Comparison of ENCODE assay signal across 16 cellular contexts in the genomic region with DNA sequence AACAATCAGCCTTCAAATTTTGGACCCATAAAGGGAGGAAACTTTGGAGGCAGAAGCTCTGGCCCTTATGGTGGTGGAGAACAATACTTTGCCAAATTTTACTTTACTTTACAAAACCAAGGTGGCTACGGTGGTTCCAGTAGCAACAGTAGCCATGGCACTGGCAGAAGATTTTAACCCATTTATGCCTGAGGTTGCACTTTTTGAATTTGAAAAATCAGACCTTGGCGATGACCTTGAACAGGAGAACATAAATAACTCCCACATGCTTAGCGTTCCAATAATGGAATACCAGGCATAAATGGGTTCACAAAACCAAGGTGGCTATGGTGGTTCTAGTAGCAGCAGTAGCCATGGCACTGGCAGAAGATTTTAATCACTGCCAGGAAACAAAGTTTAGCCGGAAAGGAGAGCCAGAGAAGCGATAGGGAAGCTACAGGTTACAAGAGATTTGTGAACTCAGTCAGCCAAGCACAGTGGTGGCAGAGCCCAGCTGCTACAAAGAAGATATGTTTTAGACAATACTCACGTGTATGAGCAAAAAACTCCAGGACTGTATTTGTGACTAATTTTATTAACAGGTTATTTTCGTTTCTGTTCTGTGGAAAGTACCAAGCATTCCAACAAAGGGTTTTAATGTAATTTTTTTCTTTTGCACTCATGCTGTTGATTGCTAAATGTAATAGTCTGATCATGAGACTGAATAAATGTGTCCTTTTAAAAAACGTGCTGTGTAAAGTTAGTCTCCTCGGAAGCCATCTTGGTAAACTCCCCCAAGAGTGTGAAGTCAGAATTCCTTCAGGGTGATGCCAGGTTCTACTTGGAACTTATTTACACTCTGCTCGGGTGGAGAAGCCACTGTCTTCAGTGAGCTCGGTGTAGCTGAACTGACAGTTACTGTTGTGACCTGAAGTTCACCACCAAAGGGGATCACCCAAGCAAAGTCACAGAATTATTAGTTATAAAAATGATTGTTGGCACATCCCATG. TPM values are rescaled to one million over a fixed set of nuclear protein-coding genes. Genes with fewer than 3 reads are reported as not detected.
DNase-seq lines count a peak whose midpoint lies in the region; ATAC-seq and TF ChIP-seq lines count a peak whose summit lies in the region.
"Had no signal": no experiment of that assay in that cellular context is flagged by ENCODE, and none has a peak within 500 bp of the region (broad histone marks: within the 10 kb centered on the region; RNA-seq: fewer than 3 reads in every experiment).

No MANE protein-coding gene starts in this region.

- H3K4me1 Mint-ChIP-seq in activated CD4-positive, alpha-beta memory T cell treated with anti-CD3 and anti-CD28 coated beads for 36 hours (ENCODE audit: low read depth): peaks cover 57% of the 10 kb centered on the region
- H3K4me1 Mint-ChIP-seq in activated CD4-positive, alpha-beta memory T cell treated with anti-CD3 and anti-CD28 coated beads, Interleukin-2, amount 10 ng/mL, durations not matched to agents 7 days and 5 days: peaks cover 48% of the 10 kb centered on the region
- H3K4me1 Mint-ChIP-seq in nephron progenitor cell: peaks cover 11% of the 10 kb centered on the region

- peaks cover 25% of the 10 kb centered on the region for H3K36me3 Mint-ChIP-seq in activated CD4-positive, alpha-beta memory T cell treated with anti-CD3 and anti-CD28 coated beads for 36 hours
- H3K36me3 Mint-ChIP-seq in activated CD4-positive, alpha-beta memory T cell treated with anti-CD3 and anti-CD28 coated beads, Interleukin-2, amount 10 ng/mL, durations not matched to agents 7 days and 5 days (ENCODE audit: low read depth): peaks cover 36% of the 10 kb centered on the region
- peaks cover 35% of the 10 kb centered on the region for H3K36me3 Mint-ChIP-seq in nephron progenitor cell (ENCODE audit: low read depth)

- peak; percentile 42 for ATAC-seq in GM21619 (IDR thresholded peaks at IDR 0.05; ENCODE audit: unreplicated experiment)
- ATAC-seq in HG03342 (IDR thresholded peaks at IDR 0.05; ENCODE audit: unreplicated experiment): peak; percentile 48
- ATAC-seq: gastroesophageal sphincter had no signal

- H3K9me3 Mint-ChIP-seq in activated CD4-positive, alpha-beta memory T cell treated with anti-CD3 and anti-CD28 coated beads for 36 hours: no peaks in the 10 kb centered on the region
- no peaks in the 10 kb centered on the region for H3K9me3 Mint-ChIP-seq in activated CD4-positive, alpha-beta memory T cell treated with anti-CD3 and anti-CD28 coated beads, Interleukin-2, amount 10 ng/mL, durations not matched to agents 7 days and 5 days
- H3K9me3 Mint-ChIP-seq in nephron progenitor cell: no peaks in the 10 kb centered on the region
- H3K9me3 Mint-ChIP-seq: type B pancreatic cell had no signal

- intact Hi-C loops in activated CD4-positive, alpha-beta memory T cell treated with anti-CD3 and anti-CD28 coated beads for 36 hours (cut with micrococcal nuclease): no loop called here

- CTCF ChIA-PET in activated CD4-positive, alpha-beta memory T cell treated with anti-CD3 and anti-CD28 coated beads for 36 hours (lab: Charles Lee): interaction anchor here (2.2 to 2.4 kb wide), 2 partner anchors 22 to 45 kb away, joined by 7 to 9 read pairs; no protein-coding TSS in a partner anchor
- CTCF ChIA-PET in activated CD4-positive, alpha-beta memory T cell treated with anti-CD3 and anti-CD28 coated beads, Interleukin-2, amount 10 ng/mL, durations not matched to agents 7 days and 5 days (lab: Charles Lee): interaction anchor here (0.8 to 1.1 kb wide), 2 partner anchors 22 to 23 kb away, joined by 3 read pairs; no protein-coding TSS in a partner anchor

- no peak overlapping the region for H3K4me3 Mint-ChIP-seq in activated CD4-positive, alpha-beta memory T cell treated with anti-CD3 and anti-CD28 coated beads for 36 hours
- no peak overlapping the region for H3K4me3 Mint-ChIP-seq in activated CD4-positive, alpha-beta memory T cell treated with anti-CD3 and anti-CD28 coated beads, Interleukin-2, amount 10 ng/mL, durations not matched to agents 7 days and 5 days
- H3K4me3 Mint-ChIP-seq in nephron progenitor cell: no peak overlapping the region
- H3K4me3 Mint-ChIP-seq: type B pancreatic cell had no signal

- H3K27ac Mint-ChIP-seq in activated CD4-positive, alpha-beta memory T cell treated with anti-CD3 and anti-CD28 coated beads for 36 hours: peak overlapping the region; percentile 18
- H3K27ac Mint-ChIP-seq in activated CD4-positive, alpha-beta memory T cell treated with anti-CD3 and anti-CD28 coated beads, Interleukin-2, amount 10 ng/mL, durations not matched to agents 7 days and 5 days: no peak overlapping the region
- peak overlapping the region; percentile 39 for H3K27ac Mint-ChIP-seq in nephron progenitor cell
- H3K27ac Mint-ChIP-seq: type B pancreatic cell had no signal

- H3K27me3 Mint-ChIP-seq in activated CD4-positive, alpha-beta memory T cell treated with anti-CD3 and anti-CD28 coated beads for 36 hours: no peaks in the 10 kb centered on the region
- H3K27me3 Mint-ChIP-seq in activated CD4-positive, alpha-beta memory T cell treated with anti-CD3 and anti-CD28 coated beads, Interleukin-2, amount 10 ng/mL, durations not matched to agents 7 days and 5 days: no peaks in the 10 kb centered on the region
- no peaks in the 10 kb centered on the region for H3K27me3 Mint-ChIP-seq in nephron progenitor cell (ENCODE audit: low read depth, poor library complexity)
- H3K27me3 Mint-ChIP-seq: type B pancreatic cell had no signal

- POLR2A ChIA-PET in activated CD4-positive, alpha-beta memory T cell treated with anti-CD3 and anti-CD28 coated beads for 36 hours (lab: Charles Lee): no interaction called here
- POLR2A ChIA-PET in activated CD4-positive, alpha-beta memory T cell treated with anti-CD3 and anti-CD28 coated beads, Interleukin-2, amount 10 ng/mL, durations not matched to agents 7 days and 5 days (lab: Charles Lee): interaction anchor here (1.6 kb wide), 1 partner anchor 46 kb away, joined by 6 read pairs; no protein-coding TSS in a partner anchor

- no peak for TF ChIP-seq CTCF in nephron progenitor cell (IDR thresholded peaks at IDR 0.05)

- no peak for DNase-seq in activated CD4-positive, alpha-beta memory T cell treated with anti-CD3 and anti-CD28 coated beads for 36 hours
- DNase-seq in activated CD4-positive, alpha-beta memory T cell treated with anti-CD3 and anti-CD28 coated beads, Interleukin-2, amount 10 ng/mL, durations not matched to agents 7 days and 5 days: no peak
- DNase-seq in nephron progenitor cell: no peak
- DNase-seq in NCI-H2227 treated with DMSO at 0.1 percent for 48 hours (lab: John Stamatoyannopoulos, UW): no peak
- DNase-seq in NCI-H2196 treated with DMSO at 0.1 percent for 48 hours (lab: John Stamatoyannopoulos, UW; ENCODE audit: unreplicated experiment): no peak
- DNase-seq in superior temporal gyrus (ENCODE audit: extremely low spot score): no peak
- DNase-seq: DMS79; effector CD8-positive, alpha-beta T cell; kidney; NCI-H1417 treated with DMSO at 0.1 percent for 48 hours; NCI-H526 had no signal

RNA-seq across cellular contexts. Expression of gene SFT2D1, which starts 6.7 kb away (rescaled TPM):
- total RNA-seq in activated CD4-positive, alpha-beta memory T cell treated with anti-CD3 and anti-CD28 coated beads for 36 hours: 10 to 100 TPM; 57.2 to 59.5 TPM
- total RNA-seq in activated CD4-positive, alpha-beta memory T cell treated with anti-CD3 and anti-CD28 coated beads, Interleukin-2, amount 10 ng/mL, durations not matched to agents 7 days and 5 days: 10 to 100 TPM; 70.0 to 72.0 TPM

RNA-seq across cellular contexts. Expression of gene PRR18, which starts 27.5 kb away (rescaled TPM):
- under 1 TPM in 1 of 2 experiments, not detected in 1; 0.17 TPM for total RNA-seq in activated CD4-positive, alpha-beta memory T cell treated with anti-CD3 and anti-CD28 coated beads for 36 hours
- not detected for total RNA-seq in activated CD4-positive, alpha-beta memory T cell treated with anti-CD3 and anti-CD28 coated beads, Interleukin-2, amount 10 ng/mL, durations not matched to agents 7 days and 5 days
- total RNA-seq: ascending aorta, gastroesophageal sphincter had no signal

RNA-seq across cellular contexts. Expression of gene MPC1, which starts 47.1 kb away (rescaled TPM):
- total RNA-seq in activated CD4-positive, alpha-beta memory T cell treated with anti-CD3 and anti-CD28 coated beads for 36 hours: 10 to 100 TPM; 22.5 to 22.9 TPM
- total RNA-seq in activated CD4-positive, alpha-beta memory T cell treated with anti-CD3 and anti-CD28 coated beads, Interleukin-2, amount 10 ng/mL, durations not matched to agents 7 days and 5 days: 10 to 100 TPM; 23.0 to 24.1 TPM
